In genomic region chr4:126385954-126386353, GRCh38 we compare ENCODE assay signal across 32 cellular contexts.
"Had no signal": no experiment of that assay in that cellular context is flagged by ENCODE, and none has a peak within 500 bp of the region (broad histone marks: within the 10 kb centered on the region; RNA-seq: fewer than 3 reads in every experiment).

No MANE protein-coding gene starts in this region.

- H3K27me3 ChIP-seq: adrenal gland, ascending aorta, body of pancreas, brain microvascular endothelial cell, breast epithelium, cardiac muscle cell had no signal

- H3K4me3 ChIP-seq: adrenal gland, ascending aorta, body of pancreas, breast epithelium, cardiac muscle cell had no signal

- H3K4me1 ChIP-seq: adrenal gland, ascending aorta, body of pancreas, breast epithelium had no signal

- H3K9me3 ChIP-seq: adrenal gland, ascending aorta, body of pancreas, breast epithelium had no signal

- FAIRE-seq: astrocyte, bronchial epithelial cell had no signal

- ATAC-seq: activated naive CD4-positive, alpha-beta T cell treated with anti-CD3 and anti-CD28 coated beads, Interleukin-2, amount 50 U/mL, for 72 hours; activated naive CD8-positive, alpha-beta T cell treated with anti-CD3 and anti-CD28 coated beads, Interleukin-2, amount 50 U/mL, for 24 hours; activated T-cell treated with anti-CD3 and anti-CD28 coated beads, Interleukin-2, amount 50 U/mL, for 4 hours; activated T-cell treated with anti-CD3 and anti-CD28 coated beads, Interleukin-2, amount 50 U/mL, for 72 hours; activated T-helper 17 cell treated with anti-CD3 and anti-CD28 coated beads, Interleukin-2, amount 50 U/mL, for 72 hours; body of pancreas had no signal

- H3K36me3 ChIP-seq: adrenal gland, ascending aorta, brain microvascular endothelial cell, breast epithelium, cardiac muscle cell had no signal

- H3K27ac ChIP-seq: adrenal gland, ascending aorta, body of pancreas, brain microvascular endothelial cell, breast epithelium, cardiac muscle cell had no signal

- DNase-seq: activated effector memory CD4-positive, alpha-beta T cell treated with anti-CD3 and anti-CD28 coated beads, Interleukin-2, amount 50 U/mL, for 16 hours; activated effector memory CD4-positive, alpha-beta T cell treated with Interleukin-2 at 50 U/mL for 16 hours; activated gamma-delta T cell; activated gamma-delta T cell treated with Interleukin-2 at 50 U/mL for 16 hours; activated naive CD4-positive, alpha-beta T cell; activated naive CD4-positive, alpha-beta T cell treated with anti-CD3 and anti-CD28 coated beads for 36 hours; activated naive CD4-positive, alpha-beta T cell treated with anti-CD3 and anti-CD28 coated beads, Interleukin-2, amount 10 ng/mL, durations not matched to agents 7 days and 5 days; activated naive CD4-positive, alpha-beta T cell treated with Interleukin-2 at 50 U/mL for 16 hours; activated naive CD8-positive, alpha-beta T cell treated with anti-CD3 and anti-CD28 coated beads for 36 hours; activated naive CD8-positive, alpha-beta T cell treated with anti-CD3 and anti-CD28 coated beads, Interleukin-2, amount 10 ng/mL, durations not matched to agents 7 days and 5 days; activated naive CD8-positive, alpha-beta T cell treated with anti-CD3 and anti-CD28 coated beads, Interleukin-2, amount 50 U/mL, for 24 hours; activated T-cell treated with anti-CD3 and anti-CD28 coated beads, Interleukin-2, amount 50 U/mL, for 24 hours; activated T-cell treated with anti-CD3 and anti-CD28 coated beads, Interleukin-2, amount 50 U/mL, for 4 hours; activated T-cell treated with anti-CD3 and anti-CD28 coated beads, Interleukin-2, amount 50 U/mL, for 48 hours; activated T-cell treated with anti-CD3 and anti-CD28 coated beads, Interleukin-2, amount 50 U/mL, for 72 hours; adrenal gland; amniotic stem cell; amygdala; anterior cingulate cortex; aorta; body of pancreas; brain microvascular endothelial cell; caudate nucleus; central memory CD4-positive, alpha-beta T cell; cerebellar nuclear complex had no signal
